Comparison of ENCODE assay signal across 8 cellular contexts in the genomic region with DNA sequence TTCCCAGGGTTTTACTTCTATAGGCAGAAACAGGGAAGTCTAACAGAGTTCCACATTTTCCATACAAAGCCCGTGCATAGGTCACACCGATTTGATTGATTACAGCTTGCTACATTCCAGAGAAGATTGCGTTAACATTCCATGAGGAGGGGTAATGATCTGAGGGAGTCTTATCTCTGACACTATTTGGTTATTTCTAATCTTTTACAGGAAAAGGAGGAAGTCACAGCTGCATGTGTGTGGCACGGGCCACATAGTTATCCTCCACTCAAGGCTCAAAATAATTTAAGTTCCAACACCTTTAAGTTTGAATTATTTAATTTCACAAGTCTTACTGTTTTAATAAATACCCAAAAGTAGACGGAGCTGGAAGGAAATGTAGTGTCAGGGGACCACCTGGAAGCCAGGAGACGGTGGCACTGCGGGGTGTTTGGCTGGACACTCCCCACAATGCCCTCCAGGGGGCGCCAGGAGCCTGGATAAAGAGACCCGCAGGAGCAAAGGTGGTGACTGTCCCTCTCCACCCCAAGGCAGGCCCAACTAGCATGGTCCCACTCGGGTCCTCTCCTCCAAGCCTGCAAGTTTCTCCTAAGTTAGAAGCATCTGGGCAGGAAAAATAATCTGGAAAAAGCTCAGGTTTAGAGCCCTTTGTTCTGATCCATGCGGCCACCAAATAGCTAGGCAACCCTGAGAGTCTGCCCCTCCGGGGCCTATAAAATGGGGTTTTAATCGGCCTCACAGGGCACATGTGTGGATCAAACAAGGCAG. TPM values are rescaled to one million over a fixed set of nuclear protein-coding genes. Genes with fewer than 3 reads are reported as not detected.
DNase-seq lines count a peak whose midpoint lies in the region; ATAC-seq and TF ChIP-seq lines count a peak whose summit lies in the region.

No MANE protein-coding gene starts in this region.

- in situ Hi-C loops in Caki2 (cut with HindIII; ENCODE audit: low pct_unique_long_range_greater_than_20kb, low sequenced_read_pairs) (loop anchor here (25.0 kb wide), 1 partner anchor 103 kb away; no protein-coding TSS in a partner anchor), KBM-7 (cut with MboI; ENCODE audit: low pct_unique_long_range_greater_than_20kb, low sequenced_read_pairs) (loop anchor here (10.0 kb wide), 1 partner anchor 100 kb away; no protein-coding TSS in a partner anchor)

- H3K4me1 ChIP-seq in parathyroid adenoma (no peaks in the 10 kb centered on the region), upper lobe of right lung (peaks cover 1% of the 10 kb centered on the region)

- no peaks in the 10 kb centered on the region for H3K9me3 ChIP-seq in parathyroid adenoma (ENCODE audit: control insufficient read depth, low read length)
- no peaks in the 10 kb centered on the region for H3K9me3 ChIP-seq in upper lobe of right lung

- TF ChIP-seq CTCF in foreskin fibroblast (IDR thresholded peaks at IDR 0.05; ENCODE audit: low read depth, low read length) = peak; percentile 93
- peak; percentile 96 for TF ChIP-seq CTCF in parathyroid adenoma (IDR thresholded peaks at IDR 0.05)
- TF ChIP-seq CTCF in upper lobe of right lung (IDR thresholded peaks at IDR 0.05) = peak; percentile 97

- H3K27me3 ChIP-seq in parathyroid adenoma (ENCODE audit: control insufficient read depth, insufficient read depth, low read length) (no peaks in the 10 kb centered on the region), upper lobe of right lung (peaks cover 7% of the 10 kb centered on the region)

- DNase-seq in Caki2 (ENCODE audit: low read depth) = peak; percentile 89
- DNase-seq in KBM-7 = peak; percentile 85
- DNase-seq in RPMI8226 = peak; percentile 79
- peak; percentile 70 to 76 for DNase-seq in activated T-helper 1 cell treated with anti-CD3 and anti-CD28 coated beads, Interleukin-2, amount 50 U/mL, for 16 hours (ENCODE audit: low read depth in 1 of 2, low spot score in 1 of 2)
- DNase-seq in foreskin fibroblast = peak in 1 of 2 donors; percentile 74
- peak; percentile 90 for DNase-seq in upper lobe of right lung

- H3K36me3 ChIP-seq in parathyroid adenoma (ENCODE audit: control insufficient read depth, insufficient read depth, low read length) (no peaks in the 10 kb centered on the region), upper lobe of right lung (no peaks in the 10 kb centered on the region)

- H3K9ac ChIP-seq in parathyroid adenoma = no peak overlapping the region

- no peaks in the 10 kb centered on the region for H3K79me2 ChIP-seq in parathyroid adenoma

- ATAC-seq in upper lobe of right lung = peak; percentile 94
- no peak for ATAC-seq in GM19455 (IDR thresholded peaks at IDR 0.05; ENCODE audit: unreplicated experiment)

- intact Hi-C loops in upper lobe of right lung (cut with DNase I) = loop anchor here (5.0 kb wide), 1 partner anchor 98 kb away; no protein-coding TSS in a partner anchor

- no peak overlapping the region for H3K4me2 ChIP-seq in parathyroid adenoma (ENCODE audit: low read length)

- H3K27ac ChIP-seq in parathyroid adenoma (no peak overlapping the region), upper lobe of right lung (no peak overlapping the region)

- H3K4me3 ChIP-seq in foreskin fibroblast (ENCODE audit: low read depth in 1 of 2, low read length in 2 of 2) = no peak overlapping the region
- no peak overlapping the region for H3K4me3 ChIP-seq in parathyroid adenoma (ENCODE audit: low read depth, low read length)
- no peak overlapping the region for H3K4me3 ChIP-seq in upper lobe of right lung

- H2AFZ ChIP-seq in parathyroid adenoma = no peak overlapping the region

RNA-seq across cellular contexts. Expression of gene KRT8, which starts 20.2 kb away (rescaled TPM):
- 1,565 and 1,569 TPM in 2 replicates for total RNA-seq in Caki2 (2014; rRNA removed; shearing (Covaris generic); ENCODE audit: low replicate concordance)
- 223 TPM for total RNA-seq in upper lobe of right lung

RNA-seq across cellular contexts. Expression of gene KRT78, which starts 35.9 kb away (rescaled TPM):
- not detected in 2 replicates for total RNA-seq in Caki2 (2014; rRNA removed; shearing (Covaris generic); ENCODE audit: low replicate concordance)
- not detected for total RNA-seq in upper lobe of right lung

RNA-seq across cellular contexts. Expression of gene KRT79, which starts 50.6 kb away (rescaled TPM):
- total RNA-seq in Caki2 (2014; rRNA removed; shearing (Covaris generic); ENCODE audit: low replicate concordance) = not detected in 2 replicates
- total RNA-seq in upper lobe of right lung = 5.4 TPM
